Comparison of ENCODE assay signal across 1 cellular context in the genomic region with DNA sequence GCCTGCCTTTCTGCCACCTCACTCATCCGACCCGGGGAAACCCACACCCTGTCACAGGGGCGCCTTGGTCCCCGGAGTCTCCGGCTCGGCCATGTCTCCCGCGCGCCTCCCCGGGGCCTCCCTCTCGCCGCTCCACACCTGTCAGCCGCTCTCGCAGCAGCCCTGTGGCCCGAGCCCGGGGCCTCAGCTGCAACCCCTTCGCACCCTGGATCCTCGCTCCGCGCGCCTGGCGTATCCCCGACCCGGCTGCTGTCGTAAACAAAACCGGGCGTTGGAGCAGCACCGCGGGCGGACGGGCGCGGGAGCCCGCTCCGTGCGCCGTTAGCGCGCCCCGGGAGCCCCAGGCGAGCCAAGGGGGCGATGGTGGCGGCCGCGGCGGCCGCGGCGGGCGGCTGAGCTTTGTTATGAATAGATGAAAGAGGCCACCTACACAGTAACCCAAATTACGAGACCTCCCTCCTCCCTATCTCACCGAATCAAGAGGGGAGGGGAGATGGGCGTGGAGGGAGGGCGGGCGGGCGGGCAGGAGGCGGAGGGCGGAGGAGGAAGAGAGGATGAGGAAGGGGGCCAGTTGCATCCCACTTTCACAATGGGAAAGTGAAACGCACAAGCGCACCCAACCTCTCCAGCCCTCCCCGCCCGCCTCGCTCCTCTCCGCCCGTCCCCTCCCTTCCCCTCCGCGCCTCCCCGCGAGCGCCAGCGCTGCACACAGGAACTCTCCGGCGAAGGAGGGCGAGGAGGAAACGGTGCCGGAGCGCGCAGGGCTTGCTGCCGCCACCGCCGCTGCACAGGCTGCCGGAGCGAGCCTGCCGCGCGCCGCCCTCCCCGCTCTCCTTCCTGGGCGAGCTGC.
TF ChIP-seq lines count a peak whose summit lies in the region.

A gene (plus strand): TSS at position 587 of the 850 bp plus-strand sequence. CDS start 395 bp downstream, outside the sequence.

TF ChIP-seq in HEK293, 187 proteins besides CTCF, POLR2A, EP300 and RAD21 (continued from another document):
- TF ChIP-seq ZNF112 (tag by site-specific recombination; IDR thresholded peaks at IDR 0.05): no peak
- TF ChIP-seq, protein P1, sequence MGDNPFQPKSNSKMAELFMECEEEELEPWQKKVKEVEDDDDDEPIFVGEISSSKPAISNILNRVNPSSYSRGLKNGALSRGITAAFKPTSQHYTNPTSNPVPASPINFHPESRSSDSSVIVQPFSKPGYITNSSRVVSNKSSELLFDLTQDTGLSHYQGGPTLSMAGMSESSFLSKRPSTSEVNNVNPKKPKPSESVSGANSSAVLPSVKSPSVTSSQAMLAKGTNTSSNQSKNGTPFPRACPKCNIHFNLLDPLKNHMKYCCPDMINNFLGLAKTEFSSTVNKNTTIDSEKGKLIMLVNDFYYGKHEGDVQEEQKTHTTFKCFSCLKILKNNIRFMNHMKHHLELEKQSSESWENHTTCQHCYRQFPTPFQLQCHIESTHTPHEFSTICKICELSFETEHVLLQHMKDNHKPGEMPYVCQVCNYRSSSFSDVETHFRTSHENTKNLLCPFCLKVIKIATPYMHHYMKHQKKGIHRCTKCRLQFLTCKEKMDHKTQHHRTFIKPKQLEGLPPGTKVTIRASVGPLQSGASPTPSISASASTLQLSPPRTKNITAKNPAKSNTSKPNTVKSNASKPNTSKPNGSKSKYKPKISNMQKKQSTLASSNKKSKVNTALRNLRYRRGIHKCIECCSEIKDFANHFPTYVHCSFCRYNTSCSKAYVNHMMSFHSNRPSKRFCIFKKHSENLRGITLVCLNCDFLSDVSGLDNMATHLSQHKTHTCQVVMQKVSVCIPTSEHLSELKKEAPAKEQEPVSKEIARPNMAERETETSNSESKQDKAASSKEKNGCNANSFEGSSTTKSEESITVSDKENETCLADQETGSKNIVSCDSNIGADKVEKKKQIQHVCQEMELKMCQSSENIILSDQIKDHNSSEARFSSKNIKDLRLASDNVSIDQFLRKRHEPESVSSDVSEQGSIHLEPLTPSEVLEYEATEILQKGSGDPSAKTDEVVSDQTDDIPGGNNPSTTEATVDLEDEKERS (tag by site-specific recombination; IDR thresholded peaks at IDR 0.05): no peak
- TF ChIP-seq ZNF48 (tag by site-specific recombination; IDR thresholded peaks at IDR 0.05): no peak
- TF ChIP-seq ZXDB (tag by site-specific recombination; IDR thresholded peaks at IDR 0.05): peak; percentile 86
- no peak for TF ChIP-seq ZNF558 (tag by site-specific recombination; IDR thresholded peaks at IDR 0.05)
- TF ChIP-seq, protein P2, sequence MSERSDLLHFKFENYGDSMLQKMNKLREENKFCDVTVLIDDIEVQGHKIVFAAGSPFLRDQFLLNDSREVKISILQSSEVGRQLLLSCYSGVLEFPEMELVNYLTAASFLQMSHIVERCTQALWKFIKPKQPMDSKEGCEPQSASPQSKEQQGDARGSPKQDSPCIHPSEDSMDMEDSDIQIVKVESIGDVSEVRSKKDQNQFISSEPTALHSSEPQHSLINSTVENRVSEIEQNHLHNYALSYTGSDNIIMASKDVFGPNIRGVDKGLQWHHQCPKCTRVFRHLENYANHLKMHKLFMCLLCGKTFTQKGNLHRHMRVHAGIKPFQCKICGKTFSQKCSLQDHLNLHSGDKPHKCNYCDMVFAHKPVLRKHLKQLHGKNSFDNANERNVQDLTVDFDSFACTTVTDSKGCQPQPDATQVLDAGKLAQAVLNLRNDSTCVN (tag by site-specific recombination; optimal IDR thresholded peaks at IDR 0.05): peak; percentile 85
- TF ChIP-seq SP3 (tag by site-specific recombination; IDR thresholded peaks at IDR 0.05): peak; percentile 40; the same call in 1 of the 2 replicates
- peak; percentile 46; the same call in 1 of the 2 replicates for TF ChIP-seq ZBTB17 (tag by site-specific recombination; IDR thresholded peaks at IDR 0.05)
- TF ChIP-seq SCRT1 (tag by site-specific recombination; IDR thresholded peaks at IDR 0.05; ENCODE audit: borderline replicate concordance): no peak
- peak; percentile 37; the same call in 1 of the 2 replicates for TF ChIP-seq ZIC2 (tag by site-specific recombination; IDR thresholded peaks at IDR 0.05)
- no peak for TF ChIP-seq SP7 (tag by site-specific recombination; IDR thresholded peaks at IDR 0.05)
